Comparison of ENCODE assay signal across 8 cellular contexts in the genomic region with DNA sequence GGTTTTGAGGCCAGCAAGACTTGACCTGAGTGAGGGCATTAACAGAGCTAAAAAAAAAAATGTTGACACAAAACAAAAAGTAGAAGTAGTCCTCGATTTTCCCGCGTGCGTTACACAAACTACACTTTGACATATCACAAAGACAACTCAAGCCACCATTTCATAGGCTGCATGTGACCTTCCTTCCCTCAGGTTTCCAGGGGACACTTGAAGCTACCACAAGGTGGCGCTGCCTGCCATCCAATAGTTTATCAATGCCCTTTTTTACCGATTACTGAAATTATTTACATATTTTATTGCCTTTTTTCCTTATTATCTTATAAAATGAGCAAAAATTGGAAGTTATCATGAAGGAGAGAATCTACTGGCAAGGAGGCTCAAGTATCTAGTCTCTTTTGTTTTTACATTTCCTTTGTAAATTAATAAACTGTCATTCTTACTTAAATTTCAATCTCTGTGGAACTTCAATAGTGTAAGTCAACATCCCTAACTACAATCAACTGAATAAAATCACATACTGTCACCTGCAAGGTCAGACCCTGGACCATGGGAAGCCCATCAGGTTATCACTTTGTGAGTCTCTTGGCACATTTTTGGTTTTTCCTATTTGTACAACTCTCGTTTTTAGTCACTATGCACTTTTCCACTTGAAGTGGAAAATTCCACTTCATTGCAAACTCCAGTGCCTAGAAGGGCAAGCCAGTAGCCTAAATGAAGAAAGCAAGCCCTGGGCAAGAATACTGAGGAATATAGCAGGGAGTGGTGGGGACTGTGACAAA.
DNase-seq lines count a peak whose midpoint lies in the region; ATAC-seq and TF ChIP-seq lines count a peak whose summit lies in the region.

No MANE protein-coding gene starts in this region.

- H3K4me1 ChIP-seq in gastrocnemius medialis, result peaks cover 0 to under 1% of the 10 kb centered on the region in 2 donors

- no peaks in the 10 kb centered on the region for H3K9me3 ChIP-seq in gastrocnemius medialis

- POLR2A ChIA-PET in T-cell (lab: Charles Lee), result interaction anchor here (0.6 kb wide), 3 partner anchors 90 to 476 kb away, joined by 3 to 5 read pairs (median 5); no protein-coding TSS in a partner anchor

- TF ChIP-seq POLR2A in gastrocnemius medialis (IDR thresholded peaks at IDR 0.05), result no peak

- intact Hi-C loops in left cardiac atrium (cut with DNase I), result loop anchor here in 1 of 2 donors (1.0 to 5.0 kb wide), 3 partner anchors 83 to 483 kb away; a partner anchor contains a TSS
- intact Hi-C loops in gastrocnemius medialis (cut with DNase I; ENCODE audit: low total_unique reads), result loop anchor here (1.0 kb wide), 1 partner anchor 100 kb away; no protein-coding TSS in a partner anchor

- H3K4me3 Mint-ChIP-seq in T-cell, result no peak overlapping the region
- peak overlapping the region; percentile 25 for H3K4me3 Mint-ChIP-seq in activated naive CD8-positive, alpha-beta T cell treated with anti-CD3 and anti-CD28 coated beads, Interleukin-2, amount 50 U/mL, for 24 hours

- no peaks in the 10 kb centered on the region for H3K27me3 ChIP-seq in gastrocnemius medialis

- no peak overlapping the region for H3K4me3 ChIP-seq in gastrocnemius medialis

- peak; percentile 44 for ATAC-seq in GM21390 (IDR thresholded peaks at IDR 0.05; ENCODE audit: unreplicated experiment)
- ATAC-seq in T-cell (replicated peaks in 1 of 4), result peak in 3 of 4 experiments; percentile 49 to 74 (median 55)
- peak; percentile 54 for ATAC-seq in activated naive CD8-positive, alpha-beta T cell treated with anti-CD3 and anti-CD28 coated beads, Interleukin-2, amount 50 U/mL, for 24 hours
- ATAC-seq in left cardiac atrium, result peak; percentile 24 to 70
- ATAC-seq in gastrocnemius medialis, result no peak
- ATAC-seq in HG03565 (IDR thresholded peaks at IDR 0.05; ENCODE audit: unreplicated experiment), result no peak

- no peaks in the 10 kb centered on the region for H3K9me3 Mint-ChIP-seq in T-cell
- no peaks in the 10 kb centered on the region for H3K9me3 Mint-ChIP-seq in activated naive CD8-positive, alpha-beta T cell treated with anti-CD3 and anti-CD28 coated beads, Interleukin-2, amount 50 U/mL, for 24 hours

- H3K27ac Mint-ChIP-seq in T-cell, result no peak overlapping the region
- peak overlapping the region; percentile 89 for H3K27ac Mint-ChIP-seq in activated naive CD8-positive, alpha-beta T cell treated with anti-CD3 and anti-CD28 coated beads, Interleukin-2, amount 50 U/mL, for 24 hours

- DNase-seq in CD1c-positive myeloid dendritic cell (ENCODE audit: extremely low spot score) (peak; percentile 81), NCI-H1105 (lab: John Stamatoyannopoulos, UW) (peak; percentile 67), T-cell (peak; percentile 36 to 82 (median 72)), left cardiac atrium (peak; percentile 73), gastrocnemius medialis (peak; percentile 14 to 22)
- DNase-seq in activated naive CD8-positive, alpha-beta T cell treated with anti-CD3 and anti-CD28 coated beads, Interleukin-2, amount 50 U/mL, for 24 hours, result peak; percentile 79

- H3K36me3 Mint-ChIP-seq in T-cell, result peaks cover 2% of the 10 kb centered on the region
- no peaks in the 10 kb centered on the region for H3K36me3 Mint-ChIP-seq in activated naive CD8-positive, alpha-beta T cell treated with anti-CD3 and anti-CD28 coated beads, Interleukin-2, amount 50 U/mL, for 24 hours (ENCODE audit: low read depth)

- H3K36me3 ChIP-seq in gastrocnemius medialis, result no peaks in the 10 kb centered on the region

- peaks cover 17 to 30% (median 25%) of the 10 kb centered on the region in 3 donors for H3K4me1 Mint-ChIP-seq in T-cell
- H3K4me1 Mint-ChIP-seq in activated naive CD8-positive, alpha-beta T cell treated with anti-CD3 and anti-CD28 coated beads, Interleukin-2, amount 50 U/mL, for 24 hours, result peaks cover 48% of the 10 kb centered on the region

- H3K27me3 Mint-ChIP-seq in T-cell, result no peaks in the 10 kb centered on the region
- peaks cover 3% of the 10 kb centered on the region for H3K27me3 Mint-ChIP-seq in activated naive CD8-positive, alpha-beta T cell treated with anti-CD3 and anti-CD28 coated beads, Interleukin-2, amount 50 U/mL, for 24 hours

- H3K27ac ChIP-seq in gastrocnemius medialis, result no peak overlapping the region

- peak; percentile 78 to 89 (median 82) for TF ChIP-seq CTCF in gastrocnemius medialis (IDR thresholded peaks at IDR 0.05 in 4 of 5, conservative IDR thresholded peaks at IDR 0.05 in 1 of 5)

- in situ Hi-C loops in gastrocnemius medialis (cut with MboI; ENCODE audit: low sequenced_read_pairs in 4 of 4), result loop anchor here in 3 of 4 donors (5.0 to 10.0 kb wide), 3 partner anchors 98 to 103 kb away; no protein-coding TSS in a partner anchor

- CTCF ChIA-PET in T-cell (lab: Charles Lee), result interaction anchor here (0.5 to 8.2 kb wide), 26 partner anchors 10 to 1886 kb away, joined by 3 to 104 read pairs (median 4); a partner anchor contains a TSS

Comparison
In these comparisons a context has a peak if more than half of its experiments do, and no peak if none do; other contexts are left out.
1. DNase-seq: peak in every context shown above with its lines; median percentile 81 in CD1c-positive myeloid dendritic cell; 79 in activated naive CD8-positive, alpha-beta T cell treated with anti-CD3 and anti-CD28 coated beads, Interleukin-2, amount 50 U/mL, for 24 hours; 73 in left cardiac atrium; 72 in T-cell; 67 in NCI-H1105; 18 in gastrocnemius medialis.
2. ATAC-seq: peak in GM21390 (single experiment), T-cell (3 of 4), activated naive CD8-positive, alpha-beta T cell treated with anti-CD3 and anti-CD28 coated beads, Interleukin-2, amount 50 U/mL, for 24 hours (single experiment) and left cardiac atrium (2 of 2); none in gastrocnemius medialis (0 of 2) and HG03565 (single experiment).